Comparison of ENCODE assay signal across 3 cellular contexts in the genomic region with DNA sequence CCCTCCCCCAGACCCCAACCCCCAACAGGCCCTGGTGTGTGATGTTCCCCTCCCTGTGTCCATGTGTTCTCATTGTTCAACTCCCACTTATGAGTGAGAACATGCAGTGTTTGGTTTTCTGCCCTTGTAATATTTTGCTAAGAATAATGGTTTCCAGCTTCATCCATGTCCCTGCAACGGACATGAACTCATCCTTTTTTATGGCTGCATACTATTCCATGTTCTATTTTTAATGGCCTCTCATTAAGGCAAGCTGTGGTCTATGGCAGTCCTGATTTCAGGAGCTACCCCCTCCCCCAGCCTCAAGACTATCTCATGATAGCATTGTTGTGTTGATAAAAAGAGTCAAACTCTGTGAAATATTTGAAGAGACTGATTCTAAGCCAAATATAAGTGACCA.
A peak's percentile ranks its signal among the peaks of the same experiment; 100 is the strongest.
DNase-seq lines count a peak whose midpoint lies in the region; ATAC-seq, FAIRE-seq and TF ChIP-seq lines count a peak whose summit lies in the region.
"Not testable (repeated sequence)": the region's sequence is repeated elsewhere in the genome, so short reads cannot be mapped to it uniquely, and the experiment has no call there.

No MANE protein-coding gene starts in this region.

- not testable (repeated sequence) for H3K36me3 Mint-ChIP-seq in endodermal cell (ENCODE audit: low read depth)

- TF ChIP-seq RAD21 in K562 (CRISPR knock-in tag; conservative IDR thresholded peaks at IDR 0.05 in 1 of 2, IDR thresholded peaks at IDR 0.05 in 1 of 2) = not testable (repeated sequence)

- H3K27me3 Mint-ChIP-seq in endodermal cell (ENCODE audit: insufficient read depth) = not testable (repeated sequence)

- BruUV-seq in K562 (replicated peaks; lab: Mats Ljungman, UMichigan) = not testable (repeated sequence)

- not testable (repeated sequence) for H3K4me3 Mint-ChIP-seq in endodermal cell

- not testable (repeated sequence) for H2AFZ ChIP-seq in K562 (ENCODE audit: low read depth, low read length)

- not testable (repeated sequence) for TF ChIP-seq EP300 in K562 (IDR thresholded peaks at IDR 0.05; ENCODE audit: low read length)

- CTCF ChIA-PET in HEK293 (lab: Yijun Ruan, JAX); K562 (lab: Yijun Ruan, JAX; ENCODE audit: low intra/inter-chr PET ratio): not testable (repeated sequence)

- H3K9ac ChIP-seq in K562 (ENCODE audit: insufficient read depth in 1 of 2, low read depth in 2 of 2, low read length in 2 of 2); endodermal cell (ENCODE audit: extremely low read depth, low read length, poor library complexity, severe bottlenecking): not testable (repeated sequence)

- in situ Hi-C loops in K562 (cut with MboI) = not testable (repeated sequence)

- intact Hi-C loops in K562 (cut with micrococcal nuclease) = not testable (repeated sequence)

- peaks cover 16% of the 10 kb centered on the region for H3K4me1 Mint-ChIP-seq in endodermal cell

- not testable (repeated sequence) for H4K20me1 ChIP-seq in K562 (replicated peaks; ENCODE audit: control insufficient read depth, insufficient read depth, low read length)

- peaks cover 0 to 11% of the 10 kb centered on the region in 2 experiments; a peak in 2 of 5 replicates for H3K27me3 ChIP-seq in K562 (ENCODE audit: control insufficient read depth in 2 of 2, insufficient read depth in 2 of 2, low read length in 2 of 2)
- H3K27me3 ChIP-seq in endodermal cell (ENCODE audit: control insufficient read depth, insufficient read depth, low read length, poor library complexity, severe bottlenecking) = not testable (repeated sequence)

- H3K79me2 ChIP-seq in K562 (ENCODE audit: control insufficient read depth, insufficient read depth, low read length) = not testable (repeated sequence)

- not testable (repeated sequence) for H3K9me1 ChIP-seq in K562 (ENCODE audit: control insufficient read depth, insufficient read depth, low read length)

- not testable (repeated sequence) for H3K9me3 ChIP-seq in HEK293 (ENCODE audit: control insufficient read depth, insufficient read depth, low read depth, low read length); K562 (replicated peaks; ENCODE audit: control insufficient read depth, insufficient read depth, low read depth, low read length); endodermal cell (ENCODE audit: control insufficient read depth, low read length)

- TF ChIP-seq CTCF in HEK293 (tag by site-specific recombination; IDR thresholded peaks at IDR 0.05); K562 (IDR thresholded peaks at IDR 0.05 in 2 of 3, conservative IDR thresholded peaks at IDR 0.05 in 1 of 3; ENCODE audit: insufficient read depth in 2 of 3, low read depth in 1 of 3, low read length in 3 of 3); endodermal cell (conservative IDR thresholded peaks at IDR 0.05): not testable (repeated sequence)

- WGBS in K562 (ENCODE audit: insufficient coverage, low coverage, missing lambda C conversion rate) = 0% methylated on average over 1 of the region's 1 CpG
- 100% methylated on average over 1 of the region's 1 CpG; no CpG with 5 or more reads in 1 of the 2 experiments for WGBS in endodermal cell (ENCODE audit: insufficient coverage in 1 of 2, insufficient read length in 1 of 2), 2 experiments

- not testable (repeated sequence) for H3K4me2 ChIP-seq in K562 (ENCODE audit: insufficient read depth, low read length)

- H3K9me3 Mint-ChIP-seq in endodermal cell = peaks cover 71% of the 10 kb centered on the region

- TF ChIP-seq POLR2A in K562 (conservative IDR thresholded peaks at IDR 0.05) = not testable (repeated sequence)

- H3K4me3 ChIP-seq in HEK293 (ENCODE audit: low read depth, low read length); K562: not testable (repeated sequence)
- H3K4me3 ChIP-seq in endodermal cell (ENCODE audit: low read length) = peak overlapping the region; percentile 56

- H3K27ac ChIP-seq in HEK293 (ENCODE audit: extremely low read depth, low read depth, low read length); K562 (ENCODE audit: extremely low read depth, low read depth, low read length); endodermal cell (ENCODE audit: low read depth, low read length): not testable (repeated sequence)

- H3K36me3 ChIP-seq in HEK293 (ENCODE audit: control insufficient read depth in 2 of 2, insufficient read depth in 1 of 2, low read length in 2 of 2); K562 (ENCODE audit: control insufficient read depth, insufficient read depth, low read length); endodermal cell (ENCODE audit: control insufficient read depth, insufficient read depth, low read length): not testable (repeated sequence)

- POLR2A ChIA-PET in HEK293 (lab: Yijun Ruan, JAX); K562 (lab: Yijun Ruan, JAX): not testable (repeated sequence)

- ATAC-seq in K562 = not testable (repeated sequence)

- not testable (repeated sequence) for FAIRE-seq in K562 (lab: Jason Lieb, UNC)

- not testable (repeated sequence) for H3K4me1 ChIP-seq in HEK293 (ENCODE audit: control insufficient read depth, insufficient read depth, low read length); K562 (replicated peaks in 1 of 2; ENCODE audit: control insufficient read depth in 2 of 2, insufficient read depth in 2 of 2, low read length in 2 of 2); endodermal cell (ENCODE audit: control insufficient read depth, insufficient read depth, low read length)

- H3K27ac Mint-ChIP-seq in endodermal cell = not testable (repeated sequence)

- not testable (repeated sequence) for DNase-seq in K562 (ENCODE audit: extremely low read depth in 1 of 4, low spot score in 3 of 4); endodermal cell

TF ChIP-seq in HEK293, 187 proteins besides CTCF, POLR2A, EP300 and RAD21:
- peak; percentile 57; the same call in 1 of the 2 replicates for TF ChIP-seq ZNF146 (tag by site-specific recombination; IDR thresholded peaks at IDR 0.05)

TF ChIP-seq in K562, 482 proteins besides CTCF, POLR2A, EP300 and RAD21:
- TF ChIP-seq ZNF146 (CRISPR knock-in tag; IDR thresholded peaks at IDR 0.05; ENCODE audit: unreplicated experiment) = peak; percentile 62
